ENCODE assay signal across 9 cellular contexts in genomic region chr2:23524261-23524706, GRCh38.
DNase-seq lines count a peak whose midpoint lies in the region; ATAC-seq and TF ChIP-seq lines count a peak whose summit lies in the region.
"Had no signal": no experiment of that assay in that cellular context is flagged by ENCODE, and none has a peak within 500 bp of the region (broad histone marks: within the 10 kb centered on the region; RNA-seq: fewer than 3 reads in every experiment).

No MANE protein-coding gene starts in this region.

- ATAC-seq in GM19035 (IDR thresholded peaks at IDR 0.05; ENCODE audit: unreplicated experiment) (no peak), GM21390 (IDR thresholded peaks at IDR 0.05; ENCODE audit: unreplicated experiment) (no peak)
- ATAC-seq: A549 had no signal

- H3K4me3 ChIP-seq in breast epithelium: peak overlapping the region in 1 of 3 donors; percentile 13
- H3K4me3 ChIP-seq: A549 had no signal

- H3K27me3 ChIP-seq in breast epithelium: no peaks in the 10 kb centered on the region

- no peak for TF ChIP-seq CTCF in breast epithelium (IDR thresholded peaks at IDR 0.05)

- no peaks in the 10 kb centered on the region for H3K36me3 ChIP-seq in breast epithelium

- intact Hi-C loops in breast epithelium (cut with DNase I; ENCODE audit: low total_unique reads): no loop called here

- peak; percentile 22 for DNase-seq in NCI-H2029 treated with DMSO at 0.1 percent for 48 hours (lab: John Stamatoyannopoulos, UW)
- no peak for DNase-seq in NCI-H2029 (lab: John Stamatoyannopoulos, UW)
- peak in 1 of 2 donors; percentile 89 for DNase-seq in breast epithelium (ENCODE audit: low spot score in 2 of 2)
- peak; percentile 90 for DNase-seq in left kidney (ENCODE audit: low read depth, low spot score)
- DNase-seq in ureter (ENCODE audit: low spot score): peak; percentile 55
- DNase-seq in activated gamma-delta T cell (lab: John Stamatoyannopoulos, UW): no peak

- H3K4me1 ChIP-seq in breast epithelium: no peaks in the 10 kb centered on the region

- peak overlapping the region; percentile 81 to 83 for H3K27ac ChIP-seq in breast epithelium
- H3K27ac ChIP-seq: A549 had no signal

- no peaks in the 10 kb centered on the region for H3K9me3 ChIP-seq in breast epithelium
- H3K9me3 ChIP-seq: A549 had no signal

- no peak for TF ChIP-seq POLR2A in breast epithelium (IDR thresholded peaks at IDR 0.05)

Comparison
In these comparisons a context has a peak if more than half of its experiments do, and no peak if none do; other contexts are left out.
1. DNase-seq: peak in NCI-H2029 treated with DMSO at 0.1 percent for 48 hours (single experiment), left kidney (single experiment) and ureter (single experiment); none in NCI-H2029 (single experiment) and activated gamma-delta T cell (single experiment).